In the genomic region with DNA sequence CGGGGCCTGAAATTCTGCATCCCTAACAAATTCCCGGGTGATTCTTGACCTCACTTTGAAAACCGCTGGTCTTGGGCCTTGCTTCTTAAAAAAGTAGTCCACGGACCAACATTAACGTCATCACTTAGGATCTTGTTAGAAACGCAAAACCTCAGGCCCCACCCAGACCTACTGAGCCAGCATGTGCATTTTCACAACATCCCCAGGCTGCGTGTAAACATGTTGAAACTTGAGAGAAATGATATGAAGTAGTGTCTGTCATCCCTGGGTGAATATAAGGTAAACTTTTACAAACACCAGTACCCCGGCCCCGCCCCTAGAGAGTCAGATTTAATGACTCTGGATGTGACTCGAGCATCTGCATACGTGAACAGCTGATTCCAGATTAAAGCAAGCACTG, we compare ENCODE assay signal across 28 cellular contexts. TPM values are rescaled to one million over a fixed set of nuclear protein-coding genes. Genes with fewer than 3 reads are reported as not detected.
DNase-seq lines count a peak whose midpoint lies in the region; ATAC-seq and TF ChIP-seq lines count a peak whose summit lies in the region.
"Had no signal": no experiment of that assay in that cellular context is flagged by ENCODE, and none has a peak within 500 bp of the region (broad histone marks: within the 10 kb centered on the region; RNA-seq: fewer than 3 reads in every experiment).

No MANE protein-coding gene starts in this region.

- peaks cover 4% of the 10 kb centered on the region for H3K79me2 ChIP-seq in osteoblast (ENCODE audit: insufficient read depth, low read length)
- H3K79me2 ChIP-seq: hepatocyte had no signal

- no peaks in the 10 kb centered on the region for H3K36me3 ChIP-seq in osteoblast (ENCODE audit: insufficient read depth, low read length)
- H3K36me3 ChIP-seq: neural progenitor cell, right lobe of liver, suprapubic skin, uterus had no signal

- peak; percentile 28 for DNase-seq in NCI-H2171 treated with DMSO at 0.1 percent for 48 hours (lab: John Stamatoyannopoulos, UW)
- no peak for DNase-seq in NCI-H2171 (lab: John Stamatoyannopoulos, UW)
- DNase-seq in NCI-H510A (lab: John Stamatoyannopoulos, UW): peak; percentile 25
- DNase-seq in choroid plexus epithelial cell (ENCODE audit: low read depth): peak; percentile 56
- no peak for DNase-seq in osteoblast (ENCODE audit: insufficient read length, low spot score, missing footprints)
- DNase-seq in COLO668 (lab: John Stamatoyannopoulos, UW; ENCODE audit: unreplicated experiment): no peak
- DNase-seq in cortex of kidney (lab: John Stamatoyannopoulos, UW): no peak
- DNase-seq: 8988T; activated CD4-positive, alpha-beta T cell treated with anti-CD3 and anti-CD28 coated beads for 36 hours; activated CD8-positive, alpha-beta T cell treated with anti-CD3 and anti-CD28 coated beads, Interleukin-2, amount 10 ng/mL, durations not matched to agents 7 days and 5 days; activated effector memory CD4-positive, alpha-beta T cell treated with anti-CD3 and anti-CD28 coated beads, Interleukin-2, amount 50 U/mL, for 16 hours; activated naive CD8-positive, alpha-beta T cell treated with anti-CD3 and anti-CD28 coated beads for 36 hours; AML-193; CD4-positive, alpha-beta memory T cell; foreskin fibroblast; IMR-90; NCI-H1048; NCI-H1694; NCI-H69; posterior cingulate gyrus; right lobe of liver; stimulated activated naive CD4-positive, alpha-beta T cell; uterus had no signal

- H2AFZ ChIP-seq in osteoblast (ENCODE audit: low read length): peak overlapping the region; percentile 21
- H2AFZ ChIP-seq: GM23338, hepatocyte, neural progenitor cell had no signal

- no peak overlapping the region for H3K4me3 ChIP-seq in choroid plexus epithelial cell (ENCODE audit: low read depth, low read length)
- no peak overlapping the region for H3K4me3 ChIP-seq in osteoblast (ENCODE audit: insufficient read depth, low read length)
- H3K4me3 ChIP-seq: GM23338, hepatocyte, neural progenitor cell, right lobe of liver, suprapubic skin, uterus had no signal

- ATAC-seq in HG03457 (IDR thresholded peaks at IDR 0.05; ENCODE audit: unreplicated experiment): no peak
- ATAC-seq: activated CD4-positive, alpha-beta T cell treated with anti-CD3 and anti-CD28 coated beads for 36 hours; activated CD8-positive, alpha-beta T cell treated with anti-CD3 and anti-CD28 coated beads, Interleukin-2, amount 10 ng/mL, durations not matched to agents 7 days and 5 days; GM23338; right lobe of liver had no signal

- H3K27ac ChIP-seq in osteoblast (ENCODE audit: low read depth, low read length): peak overlapping the region; percentile 38
- H3K27ac ChIP-seq: hepatocyte, right lobe of liver, suprapubic skin, uterus had no signal

- H3K27me3 ChIP-seq in osteoblast (ENCODE audit: insufficient read depth, low read length): no peaks in the 10 kb centered on the region
- H3K27me3 ChIP-seq: hepatocyte, neural progenitor cell, right lobe of liver, suprapubic skin, uterus had no signal

- no peaks in the 10 kb centered on the region for H3K9me3 ChIP-seq in osteoblast (ENCODE audit: low read depth, low read length)
- H3K9me3 ChIP-seq: right lobe of liver, suprapubic skin, uterus had no signal

- peaks cover 33% of the 10 kb centered on the region for H3K4me1 ChIP-seq in osteoblast (ENCODE audit: insufficient read depth, low read length)
- H3K4me1 ChIP-seq: uterus had no signal

- H3K4me2 ChIP-seq in osteoblast (ENCODE audit: insufficient read depth, low read length): no peak overlapping the region
- H3K4me2 ChIP-seq: GM23338, hepatocyte, neural progenitor cell had no signal

- no peak for TF ChIP-seq CTCF in choroid plexus epithelial cell (conservative IDR thresholded peaks at IDR 0.05; ENCODE audit: low read depth, low read length)
- TF ChIP-seq CTCF in osteoblast (IDR thresholded peaks at IDR 0.05; ENCODE audit: extremely low read depth, low read depth, low read length): no peak

- H4K20me1 ChIP-seq in osteoblast (ENCODE audit: insufficient read depth, low read length): no peaks in the 10 kb centered on the region

RNA-seq across cellular contexts. Expression of a gene that starts 33.7 kb away (rescaled TPM):
- 50.7 and 85.0 TPM in 2 replicates for total RNA-seq in osteoblast
- total RNA-seq: activated CD4-positive, alpha-beta T cell treated with anti-CD3 and anti-CD28 coated beads for 36 hours; activated CD8-positive, alpha-beta T cell treated with anti-CD3 and anti-CD28 coated beads, Interleukin-2, amount 10 ng/mL, durations not matched to agents 7 days and 5 days; activated naive CD8-positive, alpha-beta T cell treated with anti-CD3 and anti-CD28 coated beads for 36 hours; CD4-positive, alpha-beta memory T cell had no signal

Comparison
In these comparisons a context has a peak if more than half of its experiments do, and no peak if none do; other contexts are left out.
1. DNase-seq: peak in NCI-H2171 treated with DMSO at 0.1 percent for 48 hours (single experiment), NCI-H510A (single experiment) and choroid plexus epithelial cell (single experiment); none in NCI-H2171 (single experiment), osteoblast (single experiment), COLO668 (single experiment) and cortex of kidney (single experiment).